In the genomic region with DNA sequence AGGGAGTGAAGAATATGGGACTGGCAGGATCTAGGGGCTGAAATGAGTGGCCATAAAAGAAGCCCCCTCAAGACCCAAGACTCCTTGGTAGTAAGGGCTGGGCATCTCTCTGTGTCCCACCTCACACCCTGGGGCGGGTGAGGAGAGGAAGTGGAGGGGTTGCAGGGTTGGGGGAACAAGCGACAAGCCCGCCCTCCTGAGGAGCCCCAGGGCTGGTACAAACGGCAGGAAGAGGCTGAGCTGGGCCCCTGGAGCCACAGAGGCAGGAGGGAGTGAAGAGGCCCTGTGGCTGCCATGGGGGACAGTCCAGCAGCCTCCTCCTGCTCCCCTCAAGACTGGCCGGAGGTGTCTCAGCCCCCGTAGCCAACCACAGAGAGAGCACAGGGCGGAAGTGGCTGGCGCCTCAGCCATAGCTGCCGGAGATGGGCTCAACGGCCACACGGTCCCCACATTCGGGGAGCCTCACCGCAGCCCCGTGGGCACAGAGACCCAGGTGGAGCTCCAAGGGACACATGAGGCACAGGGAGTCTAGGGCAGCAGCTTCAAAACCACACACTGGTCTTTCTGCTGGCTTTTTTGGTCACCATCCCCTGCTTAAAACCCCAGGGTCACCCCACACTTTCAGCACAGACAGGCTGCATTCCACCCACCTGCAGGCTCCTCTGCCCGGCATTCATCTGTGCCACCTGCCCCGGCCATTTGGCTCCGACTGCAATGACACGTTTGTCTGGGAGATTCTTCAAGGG, we compare ENCODE assay signal across 8 cellular contexts. TPM values are rescaled to one million over a fixed set of nuclear protein-coding genes. Genes with fewer than 3 reads are reported as not detected.
A peak's percentile ranks its signal among the peaks of the same experiment; 100 is the strongest.
DNase-seq lines count a peak whose midpoint lies in the region; ATAC-seq and TF ChIP-seq lines count a peak whose summit lies in the region.

No MANE protein-coding gene starts in this region.

- intact Hi-C loops in activated naive CD4-positive, alpha-beta T cell treated with anti-CD3 and anti-CD28 coated beads for 36 hours (cut with micrococcal nuclease) = loop anchor here (5.0 to 10.0 kb wide), 3 partner anchors 89 to 622 kb away; a partner anchor contains a TSS
- intact Hi-C loops in activated B cell treated with CpG ODN at 0.5 μM for 24 hours (cut with micrococcal nuclease) = loop anchor here (10.0 kb wide), 1 partner anchor 622 kb away; no protein-coding TSS in a partner anchor

- no peak overlapping the region for H3K27ac Mint-ChIP-seq in activated naive CD4-positive, alpha-beta T cell treated with anti-CD3 and anti-CD28 coated beads for 36 hours
- H3K27ac Mint-ChIP-seq in activated B cell treated with CpG ODN at 0.5 μM for 24 hours (peak overlapping the region; percentile 80), memory B cell (no peak overlapping the region)

- H3K9me3 Mint-ChIP-seq in activated naive CD4-positive, alpha-beta T cell treated with anti-CD3 and anti-CD28 coated beads for 36 hours = no peaks in the 10 kb centered on the region
- H3K9me3 Mint-ChIP-seq in activated B cell treated with CpG ODN at 0.5 μM for 24 hours (no peaks in the 10 kb centered on the region), memory B cell (peaks cover 2% of the 10 kb centered on the region)

- peak; percentile 68 for ATAC-seq in HG03354 (IDR thresholded peaks at IDR 0.05; ENCODE audit: poor library complexity, severe bottlenecking, unreplicated experiment)
- peak; percentile 69 for ATAC-seq in activated B cell treated with CpG ODN at 0.5 μM for 24 hours (ENCODE audit: low read depth)
- ATAC-seq in memory B cell (ENCODE audit: low read depth) = peak; percentile 66

- peaks cover 15% of the 10 kb centered on the region for H3K4me1 Mint-ChIP-seq in activated naive CD4-positive, alpha-beta T cell treated with anti-CD3 and anti-CD28 coated beads for 36 hours (ENCODE audit: low read depth)
- H3K4me1 Mint-ChIP-seq in activated B cell treated with CpG ODN at 0.5 μM for 24 hours = peaks cover 32% of the 10 kb centered on the region
- peaks cover 25% of the 10 kb centered on the region for H3K4me1 Mint-ChIP-seq in memory B cell

- H3K27me3 Mint-ChIP-seq in activated naive CD4-positive, alpha-beta T cell treated with anti-CD3 and anti-CD28 coated beads for 36 hours (ENCODE audit: low read depth) = no peaks in the 10 kb centered on the region
- H3K27me3 Mint-ChIP-seq in activated B cell treated with CpG ODN at 0.5 μM for 24 hours = no peaks in the 10 kb centered on the region
- no peaks in the 10 kb centered on the region for H3K27me3 Mint-ChIP-seq in memory B cell

- CTCF ChIA-PET in activated naive CD4-positive, alpha-beta T cell treated with anti-CD3 and anti-CD28 coated beads for 36 hours (lab: Charles Lee) = interaction anchor here (0.6 to 11.5 kb wide), 30 partner anchors 7 to 850 kb away, joined by 3 to 352 read pairs (median 4); a partner anchor contains a TSS
- CTCF ChIA-PET in activated B cell treated with CpG ODN at 0.5 μM for 24 hours (lab: Charles Lee) = interaction anchor here (0.9 to 4.4 kb wide), 7 partner anchors 10 to 228 kb away, joined by 3 to 78 read pairs (median 3); no protein-coding TSS in a partner anchor

- H3K4me3 Mint-ChIP-seq in activated naive CD4-positive, alpha-beta T cell treated with anti-CD3 and anti-CD28 coated beads for 36 hours = no peak overlapping the region
- H3K4me3 Mint-ChIP-seq in activated B cell treated with CpG ODN at 0.5 μM for 24 hours (peak overlapping the region; percentile 55), memory B cell (peak overlapping the region; percentile 68)

- no peaks in the 10 kb centered on the region for H3K36me3 Mint-ChIP-seq in activated naive CD4-positive, alpha-beta T cell treated with anti-CD3 and anti-CD28 coated beads for 36 hours (ENCODE audit: low read depth)
- H3K36me3 Mint-ChIP-seq in activated B cell treated with CpG ODN at 0.5 μM for 24 hours (ENCODE audit: low read depth) (no peaks in the 10 kb centered on the region), memory B cell (no peaks in the 10 kb centered on the region)

- POLR2A ChIA-PET in activated B cell treated with CpG ODN at 0.5 μM for 24 hours (lab: Charles Lee) = interaction anchor here (0.6 to 1.5 kb wide), 5 partner anchors 9 to 813 kb away, joined by 3 to 9 read pairs (median 4); a partner anchor contains a TSS

- no peak for TF ChIP-seq CTCF in activated B cell treated with CpG ODN at 0.5 μM for 24 hours (IDR thresholded peaks at IDR 0.05)

- DNase-seq in activated naive CD4-positive, alpha-beta T cell treated with anti-CD3 and anti-CD28 coated beads for 36 hours = peak; percentile 47
- DNase-seq in activated naive CD4-positive, alpha-beta T cell treated with Interleukin-2 at 50 U/mL for 16 hours = no peak
- DNase-seq in activated B cell treated with CpG ODN at 0.5 μM for 24 hours (peak; percentile 40), memory B cell (ENCODE audit: low spot score in 2 of 2) (peak in 1 of 2 donors; percentile 7), HuH-7 (ENCODE audit: low spot score) (no peak), NCI-H1436 treated with DMSO at 0.1 percent for 48 hours (lab: John Stamatoyannopoulos, UW) (no peak), amniotic stem cell (lab: John Stamatoyannopoulos, UW) (no peak)

RNA-seq across cellular contexts. Expression of a gene that starts 0.6 kb away (rescaled TPM):
- under 1 TPM in 1 of 2 experiments, not detected in 1; 0.07 TPM for total RNA-seq in activated naive CD4-positive, alpha-beta T cell treated with anti-CD3 and anti-CD28 coated beads for 36 hours
- 0.05 TPM in 1 of 2 replicates, not detected in the other for total RNA-seq in activated B cell treated with CpG ODN at 0.5 μM for 24 hours

Comparison
In these comparisons a context has a peak if more than half of its experiments do, and no peak if none do; other contexts are left out.
1. DNase-seq: peak in activated naive CD4-positive, alpha-beta T cell treated with anti-CD3 and anti-CD28 coated beads for 36 hours (single experiment) and activated B cell treated with CpG ODN at 0.5 μM for 24 hours (single experiment); none in activated naive CD4-positive, alpha-beta T cell treated with Interleukin-2 at 50 U/mL for 16 hours (single experiment), HuH-7 (single experiment), NCI-H1436 treated with DMSO at 0.1 percent for 48 hours (single experiment) and amniotic stem cell (single experiment).
2. Peak in every context shown above with its lines, with median percentiles within 50 percentile points of each other: ATAC-seq.